20 cellular contexts compared by ENCODE assay signal in genomic region chr6:5314191-5314865, GRCh38. TPM values are rescaled to one million over a fixed set of nuclear protein-coding genes. Genes with fewer than 3 reads are reported as not detected.
DNase-seq lines count a peak whose midpoint lies in the region; ATAC-seq lines count a peak whose summit lies in the region.
"Had no signal": no experiment of that assay in that cellular context is flagged by ENCODE, and none has a peak within 500 bp of the region (broad histone marks: within the 10 kb centered on the region; RNA-seq: fewer than 3 reads in every experiment).

No MANE protein-coding gene starts in this region.

- no peaks in the 10 kb centered on the region for H3K27me3 Mint-ChIP-seq in activated naive CD4-positive, alpha-beta T cell treated with anti-CD3 and anti-CD28 coated beads, Interleukin-2, amount 50 U/mL, for 24 hours
- H3K27me3 Mint-ChIP-seq in T-helper 17 cell: no peaks in the 10 kb centered on the region
- H3K27me3 Mint-ChIP-seq: CD4-positive, alpha-beta T cell had no signal

- no peak overlapping the region for H3K4me3 Mint-ChIP-seq in activated naive CD4-positive, alpha-beta T cell treated with anti-CD3 and anti-CD28 coated beads, Interleukin-2, amount 50 U/mL, for 24 hours
- H3K4me3 Mint-ChIP-seq in T-helper 17 cell: peak overlapping the region; percentile 57
- H3K4me3 Mint-ChIP-seq: CD4-positive, alpha-beta T cell; neural progenitor cell had no signal

- peak; percentile 63 for ATAC-seq in GM21447 (IDR thresholded peaks at IDR 0.05; ENCODE audit: unreplicated experiment)
- ATAC-seq in T-helper 17 cell: no peak
- ATAC-seq in stimulated activated naive CD8-positive, alpha-beta T cell treated with anti-CD3 and anti-CD28 coated beads, Interleukin-15, Interleukin-2, amounts not matched to agents 100 U/mL and 50 U/mL, for 24 hours: peak; percentile 73
- ATAC-seq in HG02870 (IDR thresholded peaks at IDR 0.05; ENCODE audit: unreplicated experiment): no peak

- H3K9me3 Mint-ChIP-seq in activated naive CD4-positive, alpha-beta T cell treated with anti-CD3 and anti-CD28 coated beads, Interleukin-2, amount 50 U/mL, for 24 hours: no peaks in the 10 kb centered on the region
- H3K9me3 Mint-ChIP-seq: CD4-positive, alpha-beta T cell; neural progenitor cell had no signal

- H3K4me1 Mint-ChIP-seq in activated naive CD4-positive, alpha-beta T cell treated with anti-CD3 and anti-CD28 coated beads, Interleukin-2, amount 50 U/mL, for 24 hours: peaks cover 36% of the 10 kb centered on the region
- H3K4me1 Mint-ChIP-seq in T-helper 17 cell: peaks cover 26% of the 10 kb centered on the region

- peak overlapping the region; percentile 26 for H3K27ac Mint-ChIP-seq in activated naive CD4-positive, alpha-beta T cell treated with anti-CD3 and anti-CD28 coated beads, Interleukin-2, amount 50 U/mL, for 24 hours
- peak overlapping the region; percentile 24 for H3K27ac Mint-ChIP-seq in T-helper 17 cell
- H3K27ac Mint-ChIP-seq: CD4-positive, alpha-beta T cell; neural progenitor cell had no signal

- intact Hi-C loops in posterior cingulate gyrus (cut with DNase I): no loop called here

- H3K36me3 Mint-ChIP-seq in activated naive CD4-positive, alpha-beta T cell treated with anti-CD3 and anti-CD28 coated beads, Interleukin-2, amount 50 U/mL, for 24 hours: peaks cover 7% of the 10 kb centered on the region
- H3K36me3 Mint-ChIP-seq in T-helper 17 cell (ENCODE audit: low read depth): no peaks in the 10 kb centered on the region
- H3K36me3 Mint-ChIP-seq: neural progenitor cell had no signal

- no peak for DNase-seq in activated naive CD4-positive, alpha-beta T cell treated with anti-CD3 and anti-CD28 coated beads, Interleukin-2, amount 50 U/mL, for 16 hours
- DNase-seq in T-helper 17 cell (no peak), GF-D8 (lab: John Stamatoyannopoulos, UW) (no peak), posterior cingulate gyrus (no peak)
- no peak for DNase-seq in stimulated activated naive CD8-positive, alpha-beta T cell treated with anti-CD3 and anti-CD28 coated beads, Interleukin-15, Interleukin-2, amounts not matched to agents 100 U/mL and 50 U/mL, for 24 hours
- DNase-seq: ACHN; activated effector memory CD4-positive, alpha-beta T cell treated with anti-CD3 and anti-CD28 coated beads, Interleukin-2, amount 50 U/mL, for 16 hours; CD4-positive, alpha-beta T cell; DMS79; hypothalamus; MM.1S; NCI-H2029; NCI-H446; retina had no signal

- no peaks in the 10 kb centered on the region for H3K9me3 ChIP-seq in T-helper 17 cell (ENCODE audit: control insufficient read depth, low read length, poor library complexity, severe bottlenecking)
- H3K9me3 ChIP-seq: ascending aorta, HAP-1 had no signal

RNA-seq across cellular contexts. Expression of gene FARS2, which starts 53.0 kb away (rescaled TPM):
- total RNA-seq in T-helper 17 cell: 10 to 100 TPM; 20.7 to 26.4 TPM

RNA-seq across cellular contexts. Expression of gene LYRM4, which starts 53.6 kb away (rescaled TPM):
- total RNA-seq in T-helper 17 cell: 10 to 100 TPM; 14.6 to 19.2 TPM

Comparison
In these comparisons a context has a peak if more than half of its experiments do, and no peak if none do; other contexts are left out.
1. ATAC-seq: peak in GM21447 (single experiment) and stimulated activated naive CD8-positive, alpha-beta T cell treated with anti-CD3 and anti-CD28 coated beads, Interleukin-15, Interleukin-2, amounts not matched to agents 100 U/mL and 50 U/mL, for 24 hours (single experiment); none in T-helper 17 cell (single experiment) and HG02870 (single experiment).